In the genomic region with DNA sequence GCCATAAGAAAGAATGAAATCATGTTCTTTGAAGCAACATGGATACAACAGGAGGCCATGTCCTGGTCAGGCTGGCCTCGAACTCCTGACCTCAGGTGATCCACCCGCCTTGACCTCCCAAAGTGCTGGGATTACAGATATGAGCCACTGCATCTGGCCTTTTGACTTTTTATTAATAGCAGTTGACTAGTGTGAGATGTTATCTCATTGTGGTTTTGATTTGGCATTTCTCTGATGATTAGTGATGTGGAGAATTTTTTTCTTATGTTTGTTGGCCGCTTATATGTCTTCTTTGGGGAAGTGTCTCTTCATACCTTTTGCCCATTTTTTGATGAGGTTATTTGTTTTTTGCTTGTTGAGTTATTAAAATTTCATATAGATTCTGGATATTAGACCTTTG, we compare ENCODE assay signal across 33 cellular contexts.
"Had no signal": no experiment of that assay in that cellular context is flagged by ENCODE, and none has a peak within 500 bp of the region (broad histone marks: within the 10 kb centered on the region; RNA-seq: fewer than 3 reads in every experiment).

No MANE protein-coding gene starts in this region.

- ATAC-seq: activated CD8-positive, alpha-beta memory T cell treated with anti-CD3 and anti-CD28 coated beads, Interleukin-2, amount 10 ng/mL, durations not matched to agents 7 days and 5 days; activated T-cell treated with anti-CD3 and anti-CD28 coated beads, Interleukin-2, amount 50 U/mL, for 72 hours; activated T-helper 17 cell treated with anti-CD3 and anti-CD28 coated beads, Interleukin-2, amount 50 U/mL, for 72 hours; PC-3; Right ventricle myocardium inferior had no signal

- H3K27ac ChIP-seq: brain microvascular endothelial cell, KMS-11, Peyer's patch, RWPE1, WERI-Rb-1 had no signal

- H3K4me2 ChIP-seq: KMS-11 had no signal

- H3K36me3 ChIP-seq: brain microvascular endothelial cell, Peyer's patch, WERI-Rb-1 had no signal

- DNase-seq: activated CD4-positive, alpha-beta memory T cell treated with anti-CD3 and anti-CD28 coated beads, Interleukin-2, amount 10 ng/mL, durations not matched to agents 7 days and 5 days; activated CD4-positive, alpha-beta T cell treated with anti-CD3 and anti-CD28 coated beads for 1 hour; activated CD4-positive, alpha-beta T cell treated with anti-CD3 and anti-CD28 coated beads for 48 hours; activated CD4-positive, CD25-positive, alpha-beta regulatory T cell; activated CD8-positive, alpha-beta memory T cell treated with anti-CD3 and anti-CD28 coated beads for 24 hours; activated CD8-positive, alpha-beta memory T cell treated with anti-CD3 and anti-CD28 coated beads, Interleukin-2, amount 10 ng/mL, durations not matched to agents 7 days and 5 days; activated CD8-positive, alpha-beta memory T cell treated with anti-CD3 and anti-CD28 coated beads, Interleukin-2, amount 50 U/mL, for 48 hours; activated effector memory CD4-positive, alpha-beta T cell treated with anti-CD3 and anti-CD28 coated beads, Interleukin-2, amount 50 U/mL, for 16 hours; activated naive CD4-positive, alpha-beta T cell; activated naive CD4-positive, alpha-beta T cell treated with anti-CD3 and anti-CD28 coated beads, Interleukin-2, amount 50 U/mL, for 16 hours; activated naive CD8-positive, alpha-beta T cell treated with anti-CD3 and anti-CD28 coated beads for 36 hours; activated T-cell treated with anti-CD3 and anti-CD28 coated beads, Interleukin-2, amount 50 U/mL, for 72 hours; amniotic stem cell; aorta; brain microvascular endothelial cell; NCI-H1092 treated with DMSO at 0.1 percent for 48 hours; NCI-H1417 treated with DMSO at 0.1 percent for 48 hours; NCI-H187 treated with DMSO at 0.1 percent for 48 hours; NCI-H2081; NCI-H2171 treated with DMSO at 0.1 percent for 48 hours; NCI-H345; NCI-H524 treated with DMSO at 0.1 percent for 48 hours; NCI-H748 treated with DMSO at 0.1 percent for 48 hours; NK-92 treated with Interleukin-12 subunit alpha and Interleukin-12 subunit beta, amount 100 ng/mL, for 24 hours; PC-3; Peyer's patch; SIG-M5; T1000; WERI-Rb-1 had no signal

- H3K9ac ChIP-seq: KMS-11 had no signal

- H3K27me3 ChIP-seq: brain microvascular endothelial cell, Peyer's patch had no signal

- H3K4me1 ChIP-seq: Peyer's patch had no signal

- H3K4me3 ChIP-seq: Peyer's patch had no signal

- H3K9me3 ChIP-seq: Peyer's patch had no signal
